Comparison of ENCODE assay signal across 18 cellular contexts in the genomic region with DNA sequence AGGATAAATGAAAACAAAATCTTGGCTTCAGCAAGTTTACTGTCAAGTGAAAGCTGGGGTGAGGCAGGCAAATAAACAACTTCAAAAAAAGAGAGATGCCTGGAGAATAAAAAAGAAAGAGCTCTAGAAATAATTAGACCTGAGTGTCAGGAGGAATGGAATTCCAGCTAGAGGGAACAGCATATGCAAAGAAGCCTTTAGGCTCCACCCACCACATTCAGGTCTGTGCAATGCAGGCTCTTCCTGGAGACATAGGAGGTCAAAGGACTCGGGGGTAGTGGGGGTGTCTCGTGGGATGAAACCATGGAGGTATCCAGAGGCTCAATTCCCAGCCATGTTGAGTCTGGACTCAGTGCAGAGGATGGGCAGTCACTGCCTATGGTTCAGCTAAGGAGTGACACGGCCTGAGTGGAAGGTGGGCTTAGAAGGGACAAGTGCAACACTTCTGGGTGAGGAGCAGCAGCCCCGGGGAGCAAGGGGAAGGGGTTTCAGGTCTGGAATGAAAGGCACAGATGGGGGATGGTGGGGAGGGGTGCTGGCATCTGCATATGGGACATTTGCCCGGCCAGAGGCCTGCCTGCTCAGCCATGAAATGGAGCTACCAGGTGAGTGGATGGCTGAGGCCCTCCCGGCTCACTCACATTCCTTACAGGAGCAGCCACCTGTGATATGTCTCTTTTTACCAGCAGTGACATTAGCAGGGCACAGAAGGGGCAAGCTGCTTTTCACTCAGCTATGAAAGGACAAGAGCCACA. TPM values are rescaled to one million over a fixed set of nuclear protein-coding genes. Genes with fewer than 3 reads are reported as not detected.
"Had no signal": no experiment of that assay in that cellular context is flagged by ENCODE, and none has a peak within 500 bp of the region (broad histone marks: within the 10 kb centered on the region; RNA-seq: fewer than 3 reads in every experiment).

No MANE protein-coding gene starts in this region.

- H3K36me3 ChIP-seq: prostate gland, thoracic aorta, uterus had no signal

- H3K4me3 Mint-ChIP-seq: activated CD4-positive, alpha-beta memory T cell treated with anti-CD3 and anti-CD28 coated beads, Interleukin-2, amount 10 ng/mL, durations not matched to agents 7 days and 5 days; activated CD4-positive, alpha-beta T cell treated with anti-CD3 and anti-CD28 coated beads for 36 hours; activated naive CD8-positive, alpha-beta T cell treated with anti-CD3 and anti-CD28 coated beads, Interleukin-2, amount 10 ng/mL, durations not matched to agents 7 days and 5 days; naive thymus-derived CD4-positive, alpha-beta T cell had no signal

- H3K36me3 Mint-ChIP-seq: activated naive CD8-positive, alpha-beta T cell treated with anti-CD3 and anti-CD28 coated beads, Interleukin-2, amount 10 ng/mL, durations not matched to agents 7 days and 5 days had no signal

- H3K27ac Mint-ChIP-seq: activated CD4-positive, alpha-beta memory T cell treated with anti-CD3 and anti-CD28 coated beads, Interleukin-2, amount 10 ng/mL, durations not matched to agents 7 days and 5 days; activated CD4-positive, alpha-beta T cell treated with anti-CD3 and anti-CD28 coated beads for 36 hours; activated naive CD8-positive, alpha-beta T cell treated with anti-CD3 and anti-CD28 coated beads, Interleukin-2, amount 10 ng/mL, durations not matched to agents 7 days and 5 days; naive thymus-derived CD4-positive, alpha-beta T cell had no signal

- ATAC-seq: activated CD4-positive, alpha-beta T cell treated with anti-CD3 and anti-CD28 coated beads for 36 hours; left cardiac atrium; naive thymus-derived CD4-positive, alpha-beta T cell; sciatic nerve had no signal

- H3K9me3 Mint-ChIP-seq: activated CD4-positive, alpha-beta memory T cell treated with anti-CD3 and anti-CD28 coated beads, Interleukin-2, amount 10 ng/mL, durations not matched to agents 7 days and 5 days; activated naive CD8-positive, alpha-beta T cell treated with anti-CD3 and anti-CD28 coated beads, Interleukin-2, amount 10 ng/mL, durations not matched to agents 7 days and 5 days; naive thymus-derived CD4-positive, alpha-beta T cell had no signal

- H3K4me1 ChIP-seq: prostate gland had no signal

- H3K9me3 ChIP-seq: prostate gland, stomach, thoracic aorta, uterus had no signal

- H3K27me3 ChIP-seq: hepatocyte, stomach, uterus had no signal

- H3K27ac ChIP-seq: hepatocyte, prostate gland, thoracic aorta, uterus had no signal

- H3K4me3 ChIP-seq: hepatocyte, lung, prostate gland, stomach, thoracic aorta, uterus had no signal

- H3K4me2 ChIP-seq: hepatocyte had no signal

- DNase-seq: activated CD4-positive, alpha-beta memory T cell treated with anti-CD3 and anti-CD28 coated beads, Interleukin-2, amount 10 ng/mL, durations not matched to agents 7 days and 5 days; activated CD4-positive, alpha-beta T cell treated with anti-CD3 and anti-CD28 coated beads for 36 hours; activated CD8-positive, alpha-beta memory T cell treated with anti-CD3 and anti-CD28 coated beads, Interleukin-2, amount 50 U/mL, for 4 hours; activated naive CD8-positive, alpha-beta T cell treated with anti-CD3 and anti-CD28 coated beads, Interleukin-2, amount 10 ng/mL, durations not matched to agents 7 days and 5 days; anterior cingulate cortex; left cardiac atrium; naive thymus-derived CD4-positive, alpha-beta T cell; nucleus accumbens; stimulated activated CD4-positive, alpha-beta T cell treated with anti-CD3 and anti-CD28 coated beads, Interleukin-4, amount 100 ng/mL, for 24 hours; stomach; SW 1271; T-helper 9 cell; uterus had no signal

RNA-seq across cellular contexts. Expression of a gene that starts 12.3 kb away (rescaled TPM):
- polyA plus RNA-seq: naive thymus-derived CD4-positive, alpha-beta T cell had no signal
